1 cellular context compared by ENCODE assay signal in the genomic region with DNA sequence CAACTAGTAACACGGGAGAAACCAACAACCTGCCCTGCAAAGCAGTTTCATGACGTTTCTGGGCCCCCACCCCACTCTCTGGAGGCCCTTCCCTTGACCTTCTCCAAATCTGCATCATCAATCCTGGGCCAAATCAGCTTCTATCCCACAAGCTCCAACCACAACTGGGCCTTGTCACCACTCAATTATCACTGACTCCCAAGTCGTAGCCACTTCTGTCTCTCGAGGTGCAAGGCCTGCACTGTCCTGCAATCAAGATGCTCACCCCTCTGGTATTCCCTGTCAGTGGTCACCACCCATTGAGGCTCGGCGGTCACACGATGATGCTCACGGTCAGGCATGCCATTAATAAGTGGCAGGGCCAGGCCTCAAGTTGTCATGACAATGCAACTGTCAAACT.
A peak's percentile ranks its signal among the peaks of the same experiment; 100 is the strongest.
TF ChIP-seq lines count a peak whose summit lies in the region.

No MANE protein-coding gene starts in this region.

TF ChIP-seq in K562, 482 proteins besides CTCF, POLR2A, EP300 and RAD21:
- TF ChIP-seq, protein P1, sequence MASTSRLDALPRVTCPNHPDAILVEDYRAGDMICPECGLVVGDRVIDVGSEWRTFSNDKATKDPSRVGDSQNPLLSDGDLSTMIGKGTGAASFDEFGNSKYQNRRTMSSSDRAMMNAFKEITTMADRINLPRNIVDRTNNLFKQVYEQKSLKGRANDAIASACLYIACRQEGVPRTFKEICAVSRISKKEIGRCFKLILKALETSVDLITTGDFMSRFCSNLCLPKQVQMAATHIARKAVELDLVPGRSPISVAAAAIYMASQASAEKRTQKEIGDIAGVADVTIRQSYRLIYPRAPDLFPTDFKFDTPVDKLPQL (IDR thresholded peaks at IDR 0.05; ENCODE audit: extremely low read depth, insufficient read length), result no peak
- TF ChIP-seq POLR2AphosphoS5 (IDR thresholded peaks at IDR 0.05; ENCODE audit: control insufficient read depth, insufficient read depth, low read depth, low read length), result 0 out of 2 replicates have a peak, but pooled peaks have one; percentile 25
